20 cellular contexts compared by ENCODE assay signal in genomic region chr1:234684854-234685253, GRCh38.
A peak's percentile ranks its signal among the peaks of the same experiment; 100 is the strongest.
DNase-seq lines count a peak whose midpoint lies in the region; ATAC-seq and TF ChIP-seq lines count a peak whose summit lies in the region.
"Had no signal": no experiment of that assay in that cellular context is flagged by ENCODE, and none has a peak within 500 bp of the region (broad histone marks: within the 10 kb centered on the region; RNA-seq: fewer than 3 reads in every experiment).

No MANE protein-coding gene starts in this region.

- H3K36me3 Mint-ChIP-seq in MCF 10A (ENCODE audit: insufficient read depth, unreplicated experiment) (no peaks in the 10 kb centered on the region), WTC11 (peaks cover 10% of the 10 kb centered on the region)
- H3K36me3 Mint-ChIP-seq in CD8-positive, alpha-beta memory T cell = peaks cover 0 to 12% (median 1%) of the 10 kb centered on the region in 3 donors
- H3K36me3 Mint-ChIP-seq: CD4-positive, CD25-positive, alpha-beta regulatory T cell had no signal

- H4K20me1 ChIP-seq in mammary epithelial cell (ENCODE audit: insufficient read depth, low read length) = no peaks in the 10 kb centered on the region

- H3K27me3 ChIP-seq in mammary epithelial cell (ENCODE audit: insufficient read depth, low read length) (no peaks in the 10 kb centered on the region), subcutaneous abdominal adipose tissue (ENCODE audit: control insufficient read depth in 5 of 5, insufficient read depth in 4 of 5, low read length in 5 of 5) (no peaks in the 10 kb centered on the region)
- H3K27me3 ChIP-seq in CD8-positive, alpha-beta memory T cell (ENCODE audit: insufficient read depth, low read length, poor library complexity, severe bottlenecking) = no peaks in the 10 kb centered on the region
- H3K27me3 ChIP-seq: ascending aorta, testis had no signal

- H3K4me1 ChIP-seq in mammary epithelial cell (ENCODE audit: insufficient read depth, low read length) = peaks cover 11% of the 10 kb centered on the region
- peaks cover 0 to 19% (median 9%) of the 10 kb centered on the region in 5 donors for H3K4me1 ChIP-seq in subcutaneous abdominal adipose tissue (ENCODE audit: control insufficient read depth in 5 of 5, insufficient read depth in 5 of 5, low read length in 5 of 5)
- H3K4me1 ChIP-seq in CD8-positive, alpha-beta memory T cell (ENCODE audit: insufficient read depth, low read length) = no peaks in the 10 kb centered on the region

- intact Hi-C loops in MCF 10A (cut with micrococcal nuclease) = loop anchor here (1.0 kb wide), 4 partner anchors 9 to 73 kb away; no protein-coding TSS in a partner anchor
- intact Hi-C loops in mammary epithelial cell (cut with micrococcal nuclease) = loop anchor here (1.0 to 2.0 kb wide), 2 partner anchors 28 to 38 kb away; no protein-coding TSS in a partner anchor
- intact Hi-C loops in posterior cingulate gyrus (cut with DNase I) = no loop called here

- H3K9me3 ChIP-seq in mammary epithelial cell (replicated peaks; ENCODE audit: insufficient read depth, low read length) (peaks cover 3% of the 10 kb centered on the region), subcutaneous abdominal adipose tissue (ENCODE audit: control insufficient read depth in 5 of 5, low read length in 5 of 5) (no peaks in the 10 kb centered on the region)
- H3K9me3 ChIP-seq in CD8-positive, alpha-beta memory T cell (ENCODE audit: low read length) = no peaks in the 10 kb centered on the region
- H3K9me3 ChIP-seq: testis had no signal

- H2AFZ ChIP-seq in mammary epithelial cell (ENCODE audit: low read depth, low read length) = no peak overlapping the region

- H3K36me3 ChIP-seq in mammary epithelial cell (ENCODE audit: insufficient read depth, low read length) (no peaks in the 10 kb centered on the region), subcutaneous abdominal adipose tissue (ENCODE audit: control insufficient read depth in 5 of 5, insufficient read depth in 5 of 5, low read length in 5 of 5) (no peaks in the 10 kb centered on the region)
- H3K36me3 ChIP-seq in CD8-positive, alpha-beta memory T cell (ENCODE audit: insufficient read depth, low read length) = no peaks in the 10 kb centered on the region
- H3K36me3 ChIP-seq: ascending aorta had no signal

- H3K9me3 Mint-ChIP-seq in MCF 10A (ENCODE audit: unreplicated experiment) = no peaks in the 10 kb centered on the region
- peaks cover 23% of the 10 kb centered on the region for H3K9me3 Mint-ChIP-seq in WTC11
- peaks cover 0 to 6% (median 4%) of the 10 kb centered on the region in 5 donors for H3K9me3 Mint-ChIP-seq in CD8-positive, alpha-beta memory T cell

- H3K4me1 Mint-ChIP-seq in MCF 10A (ENCODE audit: insufficient read depth, unreplicated experiment) (peaks cover 10% of the 10 kb centered on the region), WTC11 (peaks cover 13% of the 10 kb centered on the region)
- H3K4me1 Mint-ChIP-seq in CD8-positive, alpha-beta memory T cell = no peaks in the 10 kb centered on the region
- H3K4me1 Mint-ChIP-seq: activated CD4-positive, alpha-beta T cell treated with anti-CD3 and anti-CD28 coated beads, Interleukin-2, amount 10 ng/mL, durations not matched to agents 7 days and 5 days; naive thymus-derived CD4-positive, alpha-beta T cell had no signal

- no peak overlapping the region for H3K9ac ChIP-seq in mammary epithelial cell (ENCODE audit: insufficient read depth, low read length)
- H3K9ac ChIP-seq in subcutaneous abdominal adipose tissue (ENCODE audit: low read length in 5 of 5) = peak overlapping the region in 1 of 5 donors; percentile 43

- no TSS peak for BruUV-seq in MCF 10A (replicated peaks; lab: Mats Ljungman, UMichigan)
- no TSS peak for BruUV-seq in mammary epithelial cell (replicated peaks; lab: Mats Ljungman, UMichigan)

- no peaks in the 10 kb centered on the region for H3K79me2 ChIP-seq in mammary epithelial cell (ENCODE audit: insufficient read depth, low read length)

- no peaks in the 10 kb centered on the region for H3K27me3 Mint-ChIP-seq in MCF 10A (ENCODE audit: insufficient read depth, unreplicated experiment)
- no peaks in the 10 kb centered on the region for H3K27me3 Mint-ChIP-seq in WTC11 (ENCODE audit: low read depth)
- no peaks in the 10 kb centered on the region for H3K27me3 Mint-ChIP-seq in CD8-positive, alpha-beta memory T cell
- H3K27me3 Mint-ChIP-seq: activated CD4-positive, alpha-beta T cell treated with anti-CD3 and anti-CD28 coated beads, Interleukin-2, amount 10 ng/mL, durations not matched to agents 7 days and 5 days had no signal

- in situ Hi-C loops in mammary epithelial cell (cut with MboI; ENCODE audit: low sequenced_read_pairs in 2 of 2) = no loop called here

- dilution Hi-C loops in mammary epithelial cell (cut with HindIII; ENCODE audit: low sequenced_read_pairs) = no loop called here

- DNase-seq in MCF 10A (ENCODE audit: unreplicated experiment) (peak; percentile 91), mammary epithelial cell (no peak), WTC11 (ENCODE audit: low spot score) (no peak), fibroblast of the conjunctiva (ENCODE audit: low read depth) (peak; percentile 46), posterior cingulate gyrus (no peak), ureter (ENCODE audit: low spot score) (no peak)
- DNase-seq in CD8-positive, alpha-beta memory T cell = no peak
- DNase-seq: activated CD4-positive, alpha-beta T cell treated with anti-CD3 and anti-CD28 coated beads, Interleukin-2, amount 10 ng/mL, durations not matched to agents 7 days and 5 days; activated naive CD4-positive, alpha-beta T cell treated with Interleukin-2 at 50 U/mL for 16 hours; activated T-cell treated with anti-CD3 and anti-CD28 coated beads for 4 hours; CD4-positive, CD25-positive, alpha-beta regulatory T cell; naive thymus-derived CD4-positive, alpha-beta T cell; NCI-H1105 treated with DMSO at 0.1 percent for 48 hours; NCI-H2171 treated with DMSO at 0.1 percent for 48 hours; NCI-H82; stimulated activated CD4-positive, alpha-beta T cell treated with anti-CD3 and anti-CD28 coated beads, Interleukin-12 subunit alpha, Interleukin-12 subunit beta, amount 100 ng/mL, for 4 hours had no signal

- no peak for ATAC-seq in WTC11

- POLR2A ChIA-PET in MCF 10A (lab: Yijun Ruan, JAX) (interaction anchor here (0.7 to 2.5 kb wide), 25 partner anchors 8 to 399 kb away, joined by 3 to 57 read pairs (median 5); no protein-coding TSS in a partner anchor), WTC11 (lab: Charles Lee) (no interaction called here)
- POLR2A ChIA-PET in CD8-positive, alpha-beta memory T cell (lab: Charles Lee) = no interaction called here

- no peak overlapping the region for H3K4me3 ChIP-seq in mammary epithelial cell (replicated peaks in 1 of 3; ENCODE audit: insufficient read depth in 1 of 3, low read depth in 2 of 3, low read length in 3 of 3)
- no peak overlapping the region for H3K4me3 ChIP-seq in subcutaneous abdominal adipose tissue (ENCODE audit: low read depth in 1 of 5, low read length in 5 of 5)
- H3K4me3 ChIP-seq in CD8-positive, alpha-beta memory T cell (ENCODE audit: low read length) = no peak overlapping the region
- H3K4me3 ChIP-seq: ascending aorta, K562, testis had no signal

- CTCF ChIA-PET in MCF 10A (lab: Yijun Ruan, JAX) (interaction anchor here (0.9 to 1.6 kb wide), 4 partner anchors 8 to 73 kb away, joined by 3 to 8 read pairs (median 4); no protein-coding TSS in a partner anchor), mammary epithelial cell (lab: Charles Lee; ENCODE audit: low non-redundant PET) (no interaction called here), WTC11 (lab: Charles Lee) (no interaction called here)
- CTCF ChIA-PET in CD8-positive, alpha-beta memory T cell (lab: Charles Lee) = no interaction called here

- H3K27ac Mint-ChIP-seq in MCF 10A (ENCODE audit: low read depth, unreplicated experiment) (no peak overlapping the region), WTC11 (no peak overlapping the region)
- H3K27ac Mint-ChIP-seq in CD8-positive, alpha-beta memory T cell = no peak overlapping the region
- H3K27ac Mint-ChIP-seq: activated CD4-positive, alpha-beta T cell treated with anti-CD3 and anti-CD28 coated beads, Interleukin-2, amount 10 ng/mL, durations not matched to agents 7 days and 5 days; CD4-positive, CD25-positive, alpha-beta regulatory T cell had no signal

- H3K4me3 Mint-ChIP-seq in MCF 10A (ENCODE audit: unreplicated experiment) (no peak overlapping the region), WTC11 (no peak overlapping the region)
- no peak overlapping the region for H3K4me3 Mint-ChIP-seq in CD8-positive, alpha-beta memory T cell
- H3K4me3 Mint-ChIP-seq: activated CD4-positive, alpha-beta T cell treated with anti-CD3 and anti-CD28 coated beads, Interleukin-2, amount 10 ng/mL, durations not matched to agents 7 days and 5 days; CD4-positive, CD25-positive, alpha-beta regulatory T cell; naive thymus-derived CD4-positive, alpha-beta T cell had no signal

- TF ChIP-seq CTCF in MCF 10A (IDR thresholded peaks at IDR 0.05; ENCODE audit: unreplicated experiment) = no peak
- no peak for TF ChIP-seq CTCF in mammary epithelial cell (conservative IDR thresholded peaks at IDR 0.05 in 1 of 2, IDR thresholded peaks at IDR 0.05 in 1 of 2; ENCODE audit: extremely low read depth in 1 of 2, insufficient read depth in 1 of 2, low read depth in 1 of 2, low read length in 2 of 2)
- TF ChIP-seq CTCF in WTC11 (IDR thresholded peaks at IDR 0.05) = no peak

- no peak overlapping the region for H3K4me2 ChIP-seq in mammary epithelial cell (ENCODE audit: insufficient read depth, low read depth, low read length)

- no peak overlapping the region for H3K27ac ChIP-seq in mammary epithelial cell (ENCODE audit: insufficient read depth, low read depth, low read length)
- peak overlapping the region; percentile 71 for H3K27ac ChIP-seq in subcutaneous abdominal adipose tissue (ENCODE audit: low read depth, low read length)
- H3K27ac ChIP-seq in CD8-positive, alpha-beta memory T cell (ENCODE audit: low read depth, low read length) = no peak overlapping the region
- H3K27ac ChIP-seq: ascending aorta had no signal

- WGBS in mammary epithelial cell (ENCODE audit: low coverage, missing lambda C conversion rate) = 100% methylated on average over 2 of the region's 2 CpGs

TF ChIP-seq in WTC11, 78 proteins besides CTCF, POLR2A, EP300 and RAD21:
- TF ChIP-seq MXD4 (CRISPR knock-in tag; IDR thresholded peaks at IDR 0.05; ENCODE audit: borderline replicate concordance) (no peak), GABPB1 (CRISPR knock-in tag; IDR thresholded peaks at IDR 0.05) (peak; percentile 37; the same call in 1 of the 2 replicates)

Comparison
In these comparisons a context has a peak if more than half of its experiments do, and no peak if none do; other contexts are left out.
1. DNase-seq: peak in MCF 10A (single experiment) and fibroblast of the conjunctiva (single experiment); none in mammary epithelial cell (single experiment), WTC11 (single experiment), CD8-positive, alpha-beta memory T cell (0 of 5), posterior cingulate gyrus (0 of 10) and ureter (single experiment).